ENCODE assay signal across 27 cellular contexts in the genomic region with DNA sequence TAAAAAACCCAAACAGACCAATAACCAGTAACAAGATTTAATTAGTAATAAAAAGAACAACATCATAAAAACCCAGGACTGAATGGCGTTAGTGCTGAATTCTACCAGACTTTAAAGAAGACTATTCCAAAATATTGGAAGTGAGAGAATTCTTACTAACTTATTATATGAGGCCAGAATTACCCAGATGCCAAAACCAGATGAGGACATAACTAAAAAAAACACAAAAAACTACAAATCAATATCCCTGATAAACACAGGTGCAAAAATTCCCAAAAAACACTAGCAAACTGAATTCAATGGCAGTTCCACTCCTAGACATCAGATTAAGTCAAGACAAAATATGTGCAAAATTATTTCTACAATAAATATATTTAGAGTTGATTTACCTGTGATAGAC.
DNase-seq lines count a peak whose midpoint lies in the region; ATAC-seq and TF ChIP-seq lines count a peak whose summit lies in the region.
"Had no signal": no experiment of that assay in that cellular context is flagged by ENCODE, and none has a peak within 500 bp of the region (broad histone marks: within the 10 kb centered on the region; RNA-seq: fewer than 3 reads in every experiment).

No MANE protein-coding gene starts in this region.

- TF ChIP-seq CTCF in body of pancreas (IDR thresholded peaks at IDR 0.05) = no peak

- H3K36me3 ChIP-seq in body of pancreas (replicated peaks in 1 of 2; ENCODE audit: insufficient read depth in 1 of 2, low read depth in 2 of 2) = no peaks in the 10 kb centered on the region
- H3K36me3 ChIP-seq: BE2C; BLaER1; BLaER1 treated with 17β-estradiol and CSF1 and Interleukin-3, amounts not matched to agents 10 nM and 100 nM had no signal

- no peaks in the 10 kb centered on the region for H3K4me1 ChIP-seq in body of pancreas
- H3K4me1 ChIP-seq: A549; BE2C; BLaER1; BLaER1 treated with 17β-estradiol and CSF1 and Interleukin-3, amounts not matched to agents 10 nM and 100 nM; Caco-2 had no signal

- no peaks in the 10 kb centered on the region for H3K27me3 ChIP-seq in body of pancreas
- H3K27me3 ChIP-seq: BE2C; BLaER1; BLaER1 treated with 17β-estradiol and CSF1 and Interleukin-3, amounts not matched to agents 10 nM and 100 nM had no signal

- intact Hi-C loops in body of pancreas (cut with DNase I) = no loop called here

- peak; percentile 52 for ATAC-seq in body of pancreas
- ATAC-seq: A549; CD8-positive, alpha-beta T cell had no signal

- no peak for TF ChIP-seq POLR2A in body of pancreas (IDR thresholded peaks at IDR 0.05)

- no peak for DNase-seq in body of pancreas
- DNase-seq in SW 1271 (lab: John Stamatoyannopoulos, UW) = no peak
- DNase-seq: 8988T; ACHN; AML-193; BE2C; C1 segment of cervical spinal cord; Caco-2; Calu3; CD4-positive, alpha-beta memory T cell; CD4-positive, alpha-beta T cell; CD4-positive, CD25-positive, alpha-beta regulatory T cell; CD8-positive, alpha-beta memory T cell; CD8-positive, alpha-beta T cell; COR-L47; DMS 273 treated with DMSO at 0.1 percent for 48 hours; DMS153; DMS53; DMS79; DMS79 treated with DMSO at 0.1 percent for 48 hours; DND-41; EL had no signal

- H3K9me3 ChIP-seq in body of pancreas = no peaks in the 10 kb centered on the region
- H3K9me3 ChIP-seq: A549; BE2C; BLaER1; BLaER1 treated with 17β-estradiol and CSF1 and Interleukin-3, amounts not matched to agents 10 nM and 100 nM; Caco-2 had no signal

- WGBS in body of pancreas, 2 donors = 64 to 67% methylated on average over 1 of the region's 1 CpG

- H3K27ac ChIP-seq in body of pancreas = peak overlapping the region in 1 of 4 donors; percentile 48
- H3K27ac ChIP-seq: 22Rv1; A549; BLaER1; BLaER1 treated with 17β-estradiol and CSF1 and Interleukin-3, amounts not matched to agents 10 nM and 100 nM; C4-2B had no signal

- H3K4me3 ChIP-seq in body of pancreas = no peak overlapping the region
- H3K4me3 ChIP-seq: A549; BLaER1; BLaER1 treated with 17β-estradiol and CSF1 and Interleukin-3, amounts not matched to agents 10 nM and 100 nM had no signal
